5 cellular contexts compared by ENCODE assay signal in the genomic region with DNA sequence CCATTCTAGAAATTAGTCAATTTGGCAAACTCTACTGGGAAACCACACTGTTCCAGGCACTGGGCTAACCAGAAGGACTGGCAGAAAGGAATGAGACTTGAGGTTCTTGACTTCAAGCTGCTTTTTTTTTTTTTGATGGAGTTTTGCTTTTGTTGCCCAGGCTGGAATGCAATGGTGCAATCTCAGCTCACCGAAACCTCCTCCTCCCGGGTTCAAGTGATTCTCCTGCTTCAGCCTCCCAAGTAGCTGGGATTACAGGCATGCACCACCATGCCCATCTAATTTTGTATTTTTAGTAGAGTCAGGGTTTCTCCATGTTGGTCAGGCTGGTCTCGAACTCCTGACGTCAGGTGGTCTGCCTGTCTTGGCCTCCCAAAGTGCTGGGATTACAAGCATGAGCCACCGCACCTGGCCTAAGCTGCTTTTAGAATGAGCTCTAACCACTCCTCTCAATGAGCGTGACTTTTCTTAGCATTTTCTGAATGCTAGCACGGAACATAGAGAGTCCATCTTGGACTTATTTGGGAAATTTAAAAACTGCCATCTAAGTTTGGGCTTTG. TPM values are rescaled to one million over a fixed set of nuclear protein-coding genes. Genes with fewer than 3 reads are reported as not detected.
"Had no signal": no experiment of that assay in that cellular context is flagged by ENCODE, and none has a peak within 500 bp of the region (broad histone marks: within the 10 kb centered on the region; RNA-seq: fewer than 3 reads in every experiment).

No MANE protein-coding gene starts in this region.

RNA-seq across cellular contexts. Expression of a gene that starts 14.7 kb away (rescaled TPM):
- total RNA-seq: HT-29, HT1080, IMR-90 had no signal
- polyA plus RNA-seq: IgD-negative memory B cell, IMR-90, K562 had no signal

RNA-seq across cellular contexts. Expression of a gene that starts 39.9 kb away (rescaled TPM):
- total RNA-seq: HT-29, HT1080, IMR-90, K562 had no signal
- polyA plus RNA-seq: IgD-negative memory B cell, IMR-90, K562 had no signal
